In genomic region chrX:131979116-131979515, GRCh38 we compare ENCODE assay signal across 24 cellular contexts.
"Had no signal": no experiment of that assay in that cellular context is flagged by ENCODE, and none has a peak within 500 bp of the region (broad histone marks: within the 10 kb centered on the region; RNA-seq: fewer than 3 reads in every experiment).

No MANE protein-coding gene starts in this region.

- H3K27ac ChIP-seq: breast epithelium, colonic mucosa, SK-N-MC, VCaP had no signal

- H3K4me3 Mint-ChIP-seq: activated CD8-positive, alpha-beta T cell treated with anti-CD3 and anti-CD28 coated beads for 36 hours; activated naive CD4-positive, alpha-beta T cell treated with anti-CD3 and anti-CD28 coated beads for 36 hours; activated naive CD8-positive, alpha-beta T cell; activated T-helper 1 cell treated with anti-CD3 and anti-CD28 coated beads, Interleukin-12 subunit alpha, Interleukin-12 subunit beta, Interleukin-2, Interleukin-4 antibody, amounts not matched to agents 30 ng/mL and 10 ng/mL and 1 ng/mL, durations not matched to agents 14 hours and 24 hours and 36 hours had no signal

- H3K36me3 Mint-ChIP-seq: activated naive CD8-positive, alpha-beta T cell had no signal

- H3K27ac Mint-ChIP-seq: activated CD8-positive, alpha-beta T cell treated with anti-CD3 and anti-CD28 coated beads for 36 hours; activated naive CD4-positive, alpha-beta T cell treated with anti-CD3 and anti-CD28 coated beads for 36 hours; activated naive CD8-positive, alpha-beta T cell; activated T-helper 1 cell treated with anti-CD3 and anti-CD28 coated beads, Interleukin-12 subunit alpha, Interleukin-12 subunit beta, Interleukin-2, Interleukin-4 antibody, amounts not matched to agents 30 ng/mL and 10 ng/mL and 1 ng/mL, durations not matched to agents 14 hours and 24 hours and 36 hours had no signal

- H3K27me3 Mint-ChIP-seq: activated CD8-positive, alpha-beta T cell treated with anti-CD3 and anti-CD28 coated beads for 36 hours; activated naive CD8-positive, alpha-beta T cell had no signal

- H3K9me3 Mint-ChIP-seq: activated CD8-positive, alpha-beta T cell treated with anti-CD3 and anti-CD28 coated beads for 36 hours; activated naive CD4-positive, alpha-beta T cell treated with anti-CD3 and anti-CD28 coated beads for 36 hours; activated T-helper 1 cell treated with anti-CD3 and anti-CD28 coated beads, Interleukin-12 subunit alpha, Interleukin-12 subunit beta, Interleukin-2, Interleukin-4 antibody, amounts not matched to agents 30 ng/mL and 10 ng/mL and 1 ng/mL, durations not matched to agents 14 hours and 24 hours and 36 hours had no signal

- H3K9me3 ChIP-seq: breast epithelium, colonic mucosa had no signal

- H3K4me1 ChIP-seq: breast epithelium, colonic mucosa had no signal

- ATAC-seq: activated CD8-positive, alpha-beta T cell treated with anti-CD3 and anti-CD28 coated beads for 36 hours; Panc1; Right ventricle myocardium inferior had no signal

- DNase-seq: activated CD4-positive, CD25-positive, alpha-beta regulatory T cell; activated CD8-positive, alpha-beta memory T cell treated with anti-CD3 and anti-CD28 coated beads, Interleukin-2, amount 50 U/mL, for 4 hours; activated CD8-positive, alpha-beta T cell treated with anti-CD3 and anti-CD28 coated beads for 36 hours; activated gamma-delta T cell; activated naive CD4-positive, alpha-beta T cell treated with anti-CD3 and anti-CD28 coated beads for 36 hours; caudate nucleus; colonic mucosa; KG1; NCI-H1048; NCI-H1417 treated with DMSO at 0.1 percent for 48 hours; NCI-H1694; NCI-H2029 treated with DMSO at 0.1 percent for 48 hours; NCI-H446; NCI-H524 treated with DMSO at 0.1 percent for 48 hours; NCI-H82; RPMI8226; T-helper 1 cell had no signal

- H3K4me3 ChIP-seq: breast epithelium, colonic mucosa, SK-N-MC had no signal

- H3K27me3 ChIP-seq: colonic mucosa had no signal

- H3K36me3 ChIP-seq: breast epithelium, colonic mucosa had no signal
